ENCODE assay signal across 1 cellular context in the genomic region with DNA sequence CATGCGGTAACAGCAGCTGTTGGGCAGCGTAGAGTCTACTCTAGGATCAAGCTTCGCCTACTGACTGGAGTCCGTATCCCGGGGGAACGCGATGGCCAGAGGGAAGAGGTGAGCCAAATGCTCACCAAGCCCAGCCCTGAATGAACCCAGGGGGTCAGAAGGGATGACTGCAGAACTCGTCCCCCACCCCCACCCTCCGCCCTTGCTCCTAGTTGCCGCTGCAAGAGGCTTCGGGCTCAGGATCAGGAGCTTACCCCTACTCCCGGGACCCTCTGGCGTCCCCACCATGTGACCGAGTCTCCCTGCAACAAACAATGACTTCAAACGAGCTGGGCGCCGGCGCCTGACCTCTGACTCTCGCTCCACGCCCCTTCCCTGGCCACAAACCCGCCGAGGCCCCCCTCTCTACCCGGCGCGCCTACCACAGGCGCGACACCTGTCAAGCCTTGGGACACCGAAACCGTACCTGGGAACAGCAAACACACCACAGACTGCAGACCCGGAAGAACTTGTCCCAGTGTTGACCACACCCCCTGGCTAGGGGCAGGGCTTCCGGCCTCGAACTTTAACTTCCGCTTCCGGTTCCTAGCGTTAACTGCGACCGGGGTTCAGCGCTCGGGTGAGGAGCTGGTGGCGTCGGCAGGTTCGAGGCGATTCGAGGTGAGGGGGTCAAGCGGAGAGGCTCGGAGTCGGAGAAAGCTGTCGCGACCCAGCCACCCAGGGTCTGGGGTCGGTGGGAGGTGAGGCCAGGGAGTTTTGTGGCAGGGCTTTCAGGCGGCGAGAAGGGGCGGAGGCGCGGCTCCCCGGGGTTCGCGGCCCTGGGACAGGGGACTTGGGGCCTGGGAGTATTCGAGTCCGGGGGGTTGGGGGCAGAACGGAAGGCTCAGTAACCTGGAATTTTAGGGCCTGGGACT.
TF ChIP-seq lines count a peak whose summit lies in the region.

Gene UBL5 (plus strand): TSS at position 594 of the 914 bp plus-strand sequence. CDS start 420 bp downstream, outside the sequence.

TF ChIP-seq in HepG2, 621 proteins besides CTCF, POLR2A, EP300 and RAD21 (continued from another document and continues in another):
- no peak for TF ChIP-seq ZUFSP (CRISPR knock-in tag; IDR thresholded peaks at IDR 0.05; ENCODE audit: borderline replicate concordance)
- TF ChIP-seq MED1 (CRISPR knock-in tag; IDR thresholded peaks at IDR 0.05), result peak; percentile 50
- peak; percentile 45; the same call in 1 of the 2 replicates for TF ChIP-seq ZNF777 (CRISPR knock-in tag; IDR thresholded peaks at IDR 0.05)
- TF ChIP-seq ZNF546 (CRISPR knock-in tag; conservative IDR thresholded peaks at IDR 0.05), result 0 out of 2 replicates have a peak, but pooled peaks have one; percentile 37
- peak; percentile 40; the same call in 1 of the 2 replicates for TF ChIP-seq ZNF275 (CRISPR knock-in tag; IDR thresholded peaks at IDR 0.05; ENCODE audit: borderline replicate concordance)
- TF ChIP-seq ARNT (IDR thresholded peaks at IDR 0.05), result no peak
- no peak for TF ChIP-seq MAFG (CRISPR knock-in tag; IDR thresholded peaks at IDR 0.05)
- TF ChIP-seq ZNF281 (CRISPR knock-in tag; IDR thresholded peaks at IDR 0.05; ENCODE audit: borderline replicate concordance), result no peak; the same call in 1 of the 2 replicates
- TF ChIP-seq ETS1 (CRISPR knock-in tag; IDR thresholded peaks at IDR 0.05), result no peak
- no peak for TF ChIP-seq NR2F2 (IDR thresholded peaks at IDR 0.05; ENCODE audit: borderline replicate concordance, low read depth)
- TF ChIP-seq ZXDC (CRISPR knock-in tag; IDR thresholded peaks at IDR 0.05), result no peak
- peak; percentile 84 for TF ChIP-seq SP4 (CRISPR knock-in tag; IDR thresholded peaks at IDR 0.05)
- TF ChIP-seq ZNF792 (CRISPR knock-in tag; IDR thresholded peaks at IDR 0.05), result peak; percentile 91
- TF ChIP-seq ZBTB21 (CRISPR knock-in tag; IDR thresholded peaks at IDR 0.05), result peak; percentile 36; the same call in 1 of the 2 replicates
- TF ChIP-seq, protein P1, sequence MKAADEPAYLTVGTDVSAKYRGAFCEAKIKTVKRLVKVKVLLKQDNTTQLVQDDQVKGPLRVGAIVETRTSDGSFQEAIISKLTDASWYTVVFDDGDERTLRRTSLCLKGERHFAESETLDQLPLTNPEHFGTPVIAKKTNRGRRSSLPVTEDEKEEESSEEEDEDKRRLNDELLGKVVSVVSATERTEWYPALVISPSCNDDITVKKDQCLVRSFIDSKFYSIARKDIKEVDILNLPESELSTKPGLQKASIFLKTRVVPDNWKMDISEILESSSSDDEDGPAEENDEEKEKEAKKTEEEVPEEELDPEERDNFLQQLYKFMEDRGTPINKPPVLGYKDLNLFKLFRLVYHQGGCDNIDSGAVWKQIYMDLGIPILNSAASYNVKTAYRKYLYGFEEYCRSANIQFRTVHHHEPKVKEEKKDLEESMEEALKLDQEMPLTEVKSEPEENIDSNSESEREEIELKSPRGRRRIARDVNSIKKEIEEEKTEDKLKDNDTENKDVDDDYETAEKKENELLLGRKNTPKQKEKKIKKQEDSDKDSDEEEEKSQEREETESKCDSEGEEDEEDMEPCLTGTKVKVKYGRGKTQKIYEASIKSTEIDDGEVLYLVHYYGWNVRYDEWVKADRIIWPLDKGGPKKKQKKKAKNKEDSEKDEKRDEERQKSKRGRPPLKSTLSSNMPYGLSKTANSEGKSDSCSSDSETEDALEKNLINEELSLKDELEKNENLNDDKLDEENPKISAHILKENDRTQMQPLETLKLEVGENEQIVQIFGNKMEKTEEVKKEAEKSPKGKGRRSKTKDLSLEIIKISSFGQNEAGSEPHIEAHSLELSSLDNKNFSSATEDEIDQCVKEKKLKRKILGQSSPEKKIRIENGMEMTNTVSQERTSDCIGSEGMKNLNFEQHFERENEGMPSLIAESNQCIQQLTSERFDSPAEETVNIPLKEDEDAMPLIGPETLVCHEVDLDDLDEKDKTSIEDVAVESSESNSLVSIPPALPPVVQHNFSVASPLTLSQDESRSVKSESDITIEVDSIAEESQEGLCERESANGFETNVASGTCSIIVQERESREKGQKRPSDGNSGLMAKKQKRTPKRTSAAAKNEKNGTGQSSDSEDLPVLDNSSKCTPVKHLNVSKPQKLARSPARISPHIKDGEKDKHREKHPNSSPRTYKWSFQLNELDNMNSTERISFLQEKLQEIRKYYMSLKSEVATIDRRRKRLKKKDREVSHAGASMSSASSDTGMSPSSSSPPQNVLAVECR (CRISPR knock-in tag; IDR thresholded peaks at IDR 0.05; ENCODE audit: borderline replicate concordance), result peak; percentile 95
- TF ChIP-seq XRCC5 (optimal IDR thresholded peaks at IDR 0.05; ENCODE audit: low read length), result no peak
- peak; percentile 96 for TF ChIP-seq THAP11 (CRISPR knock-in tag; IDR thresholded peaks at IDR 0.05)
- peak; percentile 95 for TF ChIP-seq SIN3A (IDR thresholded peaks at IDR 0.05; ENCODE audit: borderline replicate concordance, low read depth, low read length)
- 0 out of 2 replicates have a peak, but pooled peaks have one; percentile 22 for TF ChIP-seq NFYB (CRISPR knock-in tag; IDR thresholded peaks at IDR 0.05)
- TF ChIP-seq FOSL1 (CRISPR knock-in tag; IDR thresholded peaks at IDR 0.05; ENCODE audit: borderline replicate concordance), result no peak
- TF ChIP-seq ZNF292 (CRISPR knock-in tag; IDR thresholded peaks at IDR 0.05; ENCODE audit: borderline replicate concordance, low read depth), result no peak
- TF ChIP-seq, protein P2, sequence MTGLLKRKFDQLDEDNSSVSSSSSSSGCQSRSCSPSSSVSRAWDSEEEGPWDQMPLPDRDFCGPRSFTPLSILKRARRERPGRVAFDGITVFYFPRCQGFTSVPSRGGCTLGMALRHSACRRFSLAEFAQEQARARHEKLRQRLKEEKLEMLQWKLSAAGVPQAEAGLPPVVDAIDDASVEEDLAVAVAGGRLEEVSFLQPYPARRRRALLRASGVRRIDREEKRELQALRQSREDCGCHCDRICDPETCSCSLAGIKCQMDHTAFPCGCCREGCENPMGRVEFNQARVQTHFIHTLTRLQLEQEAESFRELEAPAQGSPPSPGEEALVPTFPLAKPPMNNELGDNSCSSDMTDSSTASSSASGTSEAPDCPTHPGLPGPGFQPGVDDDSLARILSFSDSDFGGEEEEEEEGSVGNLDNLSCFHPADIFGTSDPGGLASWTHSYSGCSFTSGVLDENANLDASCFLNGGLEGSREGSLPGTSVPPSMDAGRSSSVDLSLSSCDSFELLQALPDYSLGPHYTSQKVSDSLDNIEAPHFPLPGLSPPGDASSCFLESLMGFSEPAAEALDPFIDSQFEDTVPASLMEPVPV (CRISPR knock-in tag; IDR thresholded peaks at IDR 0.05), result no peak
- TF ChIP-seq ONECUT2 (CRISPR knock-in tag; IDR thresholded peaks at IDR 0.05), result 0 out of 2 replicates have a peak, but pooled peaks have one; percentile 11
- TF ChIP-seq ZFX (CRISPR knock-in tag; IDR thresholded peaks at IDR 0.05; ENCODE audit: low read depth), result peak; percentile 91
- no peak; the same call in 1 of the 2 replicates for TF ChIP-seq STAT6 (CRISPR knock-in tag; IDR thresholded peaks at IDR 0.05; ENCODE audit: borderline replicate concordance)
